In genomic region chr14:68955164-68955921, GRCh38 we compare ENCODE assay signal across 9 cellular contexts. TPM values are rescaled to one million over a fixed set of nuclear protein-coding genes. Genes with fewer than 3 reads are reported as not detected.
DNase-seq lines count a peak whose midpoint lies in the region; ATAC-seq and TF ChIP-seq lines count a peak whose summit lies in the region.
"Had no signal": no experiment of that assay in that cellular context is flagged by ENCODE, and none has a peak within 500 bp of the region (broad histone marks: within the 10 kb centered on the region; RNA-seq: fewer than 3 reads in every experiment).

No MANE protein-coding gene starts in this region.

- no peak for TF ChIP-seq CTCF in upper lobe of right lung (IDR thresholded peaks at IDR 0.05)

- H3K4me3 ChIP-seq in mesodermal cell (ENCODE audit: extremely low read depth, insufficient read depth, low read length, poor library complexity, severe bottlenecking) (no peak overlapping the region), upper lobe of right lung (no peak overlapping the region), SJCRH30 (no peak overlapping the region)

- peaks cover 0 to 18% of the 10 kb centered on the region in 2 donors for H3K36me3 Mint-ChIP-seq in activated naive CD4-positive, alpha-beta T cell treated with anti-CD3 and anti-CD28 coated beads, Interleukin-2, amount 50 U/mL, for 72 hours

- H3K9me3 ChIP-seq in mesodermal cell (ENCODE audit: control insufficient read depth, low read length) (no peaks in the 10 kb centered on the region), upper lobe of right lung (no peaks in the 10 kb centered on the region), SJCRH30 (replicated peaks) (no peaks in the 10 kb centered on the region)

- 90 to 95% methylated on average over 10 of the region's 11 CpGs for WGBS in mesodermal cell (ENCODE audit: insufficient coverage in 2 of 2), 2 experiments

- H3K27ac ChIP-seq in mesodermal cell (ENCODE audit: low read depth, low read length, severe bottlenecking) (peak overlapping the region; percentile 16), upper lobe of right lung (peak overlapping the region; percentile 26), SJCRH30 (no peak overlapping the region)

- no peak for ATAC-seq in activated naive CD4-positive, alpha-beta T cell treated with anti-CD3 and anti-CD28 coated beads, Interleukin-2, amount 50 U/mL, for 72 hours
- ATAC-seq in upper lobe of right lung: no peak

- H3K9me3 Mint-ChIP-seq in activated naive CD4-positive, alpha-beta T cell treated with anti-CD3 and anti-CD28 coated beads, Interleukin-2, amount 50 U/mL, for 72 hours: no peaks in the 10 kb centered on the region

- peaks cover 88% of the 10 kb centered on the region for H3K36me3 ChIP-seq in mesodermal cell (ENCODE audit: control insufficient read depth, insufficient read depth, low read length)
- no peaks in the 10 kb centered on the region for H3K36me3 ChIP-seq in upper lobe of right lung
- peaks cover 11% of the 10 kb centered on the region for H3K36me3 ChIP-seq in SJCRH30

- H3K27me3 ChIP-seq in upper lobe of right lung (no peaks in the 10 kb centered on the region), SJCRH30 (no peaks in the 10 kb centered on the region)

- peak overlapping the region; percentile 8 to 92 for H3K27ac Mint-ChIP-seq in activated naive CD4-positive, alpha-beta T cell treated with anti-CD3 and anti-CD28 coated beads, Interleukin-2, amount 50 U/mL, for 72 hours

- no peak for DNase-seq in activated naive CD4-positive, alpha-beta T cell treated with anti-CD3 and anti-CD28 coated beads, Interleukin-2, amount 50 U/mL, for 72 hours (ENCODE audit: low spot score in 2 of 2)
- no peak for DNase-seq in activated naive CD4-positive, alpha-beta T cell treated with Interleukin-2 at 50 U/mL for 16 hours
- DNase-seq in dermis blood vessel endothelial cell (peak; percentile 47), upper lobe of right lung (no peak), SJCRH30 (no peak), NCI-H2171 treated with DMSO at 0.1 percent for 48 hours (lab: John Stamatoyannopoulos, UW) (no peak), NCI-H2227 (lab: John Stamatoyannopoulos, UW; ENCODE audit: unreplicated experiment) (no peak)
- DNase-seq: GOT3 had no signal

- intact Hi-C loops in upper lobe of right lung (cut with DNase I): no loop called here

- peaks cover 75% of the 10 kb centered on the region for H3K4me1 ChIP-seq in mesodermal cell (ENCODE audit: control insufficient read depth, insufficient read depth, low read length, poor library complexity, severe bottlenecking)
- H3K4me1 ChIP-seq in upper lobe of right lung: peaks cover 76% of the 10 kb centered on the region
- peaks cover 51% of the 10 kb centered on the region for H3K4me1 ChIP-seq in SJCRH30

RNA-seq across cellular contexts. Expression of gene ACTN1, which starts 23.8 kb away (rescaled TPM):
- 100 to 1,000 TPM; 106 to 120 TPM for total RNA-seq in activated naive CD4-positive, alpha-beta T cell treated with anti-CD3 and anti-CD28 coated beads, Interleukin-2, amount 50 U/mL, for 72 hours
- total RNA-seq in dermis blood vessel endothelial cell (233 and 441 TPM in 2 replicates), upper lobe of right lung (177 TPM)
- 357 TPM for polyA plus RNA-seq in mesodermal cell (2013, experiment 1 of 2)
- polyA plus RNA-seq in mesodermal cell (2013, experiment 2 of 2): 310 TPM
- 101 and 104 TPM in 2 replicates for total RNA-seq in SJCRH30 (2014; rRNA removed; shearing (Covaris generic))
